In the genomic region with DNA sequence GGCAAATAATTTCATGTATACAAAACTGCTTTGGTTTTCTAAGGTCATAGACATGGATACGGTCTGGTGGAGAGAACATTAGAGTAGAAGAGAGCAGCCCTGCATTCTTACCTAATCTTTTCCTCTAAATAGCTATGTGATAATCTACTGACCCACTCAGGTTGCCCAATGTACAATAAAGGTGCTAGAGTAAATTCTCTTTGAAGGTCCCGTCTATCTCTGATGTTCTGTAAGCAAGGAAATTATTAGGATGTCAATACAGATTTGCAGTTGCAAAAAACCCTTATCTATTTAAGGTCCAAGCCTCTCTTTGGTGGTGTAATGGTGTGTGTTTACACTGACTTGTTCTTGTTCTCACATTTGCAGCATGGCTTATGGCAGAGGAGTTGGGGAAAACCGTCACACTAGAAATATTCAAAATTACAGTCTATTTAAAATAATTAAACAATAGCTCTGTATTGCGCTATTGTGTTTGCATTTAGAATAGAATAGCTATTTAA, we compare ENCODE assay signal across 24 cellular contexts. TPM values are rescaled to one million over a fixed set of nuclear protein-coding genes. Genes with fewer than 3 reads are reported as not detected.
"Had no signal": no experiment of that assay in that cellular context is flagged by ENCODE, and none has a peak within 500 bp of the region (broad histone marks: within the 10 kb centered on the region; RNA-seq: fewer than 3 reads in every experiment).

No MANE protein-coding gene starts in this region.

- H3K27ac ChIP-seq: RWPE1 had no signal

- DNase-seq: IMR-90; Karpas-422; KG1; MG63; NCI-H1092; NCI-H1105 treated with DMSO at 0.1 percent for 48 hours; NCI-H1436; NCI-H187; NCI-H2029; NCI-H2081 treated with DMSO at 0.1 percent for 48 hours; NCI-H2171; NCI-H226; NCI-H446; NCI-H510A; NCI-H524 treated with DMSO at 0.1 percent for 48 hours; NCI-H69; NCI-H774; NK-92 treated with Interleukin-12 subunit alpha and Interleukin-12 subunit beta, amount 100 ng/mL, for 24 hours; PC-3; SHP77 had no signal

- ATAC-seq: Panc1, PC-3 had no signal

- H3K4me3 ChIP-seq: MG63 had no signal

- H3K36me3 ChIP-seq: MG63 had no signal

- H3K27me3 ChIP-seq: MG63 had no signal

RNA-seq across cellular contexts. Expression of gene NOX3, which starts 31.2 kb away (rescaled TPM):
- total RNA-seq: HT1080, IMR-90, PC-3, SK-MEL-5 had no signal
- polyA plus RNA-seq: IMR-90 had no signal
